In the genomic region with DNA sequence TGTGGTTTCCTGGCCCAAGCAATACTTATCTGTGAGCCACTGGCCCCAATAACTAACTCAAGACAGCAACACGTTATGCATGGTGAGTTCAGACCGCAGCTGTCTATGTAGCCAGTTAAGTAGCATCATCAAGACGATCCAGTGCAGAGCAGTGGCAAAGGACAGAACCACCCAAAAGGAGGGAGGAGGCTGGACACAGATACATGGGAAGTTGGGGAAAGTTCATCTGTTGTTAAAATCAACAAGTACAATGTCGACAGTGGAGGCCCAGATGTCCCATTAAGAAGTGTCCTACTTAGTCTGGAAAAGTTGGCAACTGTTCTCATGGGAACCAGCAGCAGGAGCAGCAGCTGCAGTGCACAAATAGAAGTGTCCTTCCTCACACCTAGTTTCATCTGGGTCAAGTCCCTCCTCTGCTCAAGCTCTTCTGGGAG, we compare ENCODE assay signal across 11 cellular contexts.
DNase-seq lines count a peak whose midpoint lies in the region; ATAC-seq, FAIRE-seq and TF ChIP-seq lines count a peak whose summit lies in the region.
"Had no signal": no experiment of that assay in that cellular context is flagged by ENCODE, and none has a peak within 500 bp of the region (broad histone marks: within the 10 kb centered on the region; RNA-seq: fewer than 3 reads in every experiment).

No MANE protein-coding gene starts in this region.

- no peaks in the 10 kb centered on the region for H3K9me1 ChIP-seq in endothelial cell of umbilical vein (replicated peaks; ENCODE audit: control insufficient read depth, extremely low read depth, insufficient read depth, low read length)

- no peaks in the 10 kb centered on the region for H3K36me3 Mint-ChIP-seq in activated CD4-positive, alpha-beta T cell treated with anti-CD3 and anti-CD28 coated beads, Interleukin-2, amount 10 ng/mL, durations not matched to agents 24 days and 14 days (ENCODE audit: low read depth)

- H3K36me3 ChIP-seq in endothelial cell of umbilical vein (ENCODE audit: control insufficient read depth in 2 of 2, extremely low read depth in 1 of 2, insufficient read depth in 2 of 2, low read length in 2 of 2) (no peaks in the 10 kb centered on the region), upper lobe of right lung (no peaks in the 10 kb centered on the region)

- no peak overlapping the region for H3K4me3 Mint-ChIP-seq in activated CD4-positive, alpha-beta T cell treated with anti-CD3 and anti-CD28 coated beads, Interleukin-2, amount 10 ng/mL, durations not matched to agents 24 days and 14 days
- H3K4me3 Mint-ChIP-seq: activated T-cell treated with anti-CD3 and anti-CD28 coated beads, Interleukin-2, amount 50 U/mL, for 4 hours; T-helper 1 cell treated with Interleukin-12 subunit alpha and Interleukin-12 subunit beta and Interleukin-4 antibody, amounts not matched to agents 30 μg/mL and 1 μg/mL, for 36 hours had no signal

- no peak overlapping the region for H3K27ac ChIP-seq in endothelial cell of umbilical vein (ENCODE audit: insufficient read depth, low read depth, low read length)
- H3K27ac ChIP-seq in upper lobe of right lung, result no peak overlapping the region

- H3K27me3 Mint-ChIP-seq in activated CD4-positive, alpha-beta T cell treated with anti-CD3 and anti-CD28 coated beads, Interleukin-2, amount 10 ng/mL, durations not matched to agents 24 days and 14 days, result peaks cover 5% of the 10 kb centered on the region

- ATAC-seq in HG02973 (IDR thresholded peaks at IDR 0.05; ENCODE audit: unreplicated experiment) (peak; percentile 53), upper lobe of right lung (peak; percentile 45), esophagus mucosa (no peak)
- ATAC-seq: activated T-cell treated with anti-CD3 and anti-CD28 coated beads, Interleukin-2, amount 50 U/mL, for 4 hours had no signal

- DNase-seq in NOMO-1 (lab: John Stamatoyannopoulos, UW; ENCODE audit: unreplicated experiment in 2 of 2) (peak; percentile 35 to 53), NOMO-1 treated with dmso at 0.1 percent for 144 hours (lab: John Stamatoyannopoulos, UW; ENCODE audit: unreplicated experiment) (no peak), endothelial cell of umbilical vein (ENCODE audit: low read depth, low spot score) (peak; percentile 20), upper lobe of right lung (no peak), GM19238 (ENCODE audit: insufficient read length, low spot score) (no peak)
- DNase-seq in activated CD4-positive, alpha-beta T cell treated with anti-CD3 and anti-CD28 coated beads, Interleukin-2, amount 10 ng/mL, durations not matched to agents 24 days and 14 days, result no peak
- DNase-seq: activated T-cell treated with anti-CD3 and anti-CD28 coated beads, Interleukin-2, amount 50 U/mL, for 4 hours; NCI-H187 treated with DMSO at 0.1 percent for 48 hours had no signal

- peaks cover 3% of the 10 kb centered on the region for H3K4me1 Mint-ChIP-seq in activated CD4-positive, alpha-beta T cell treated with anti-CD3 and anti-CD28 coated beads, Interleukin-2, amount 10 ng/mL, durations not matched to agents 24 days and 14 days

- H3K9ac ChIP-seq in endothelial cell of umbilical vein (replicated peaks; ENCODE audit: extremely low read depth, insufficient read depth, low read length), result no peak overlapping the region

- no peaks in the 10 kb centered on the region for H3K9me3 ChIP-seq in endothelial cell of umbilical vein (replicated peaks; ENCODE audit: control insufficient read depth, insufficient read depth, low read length)
- H3K9me3 ChIP-seq in upper lobe of right lung, result no peaks in the 10 kb centered on the region

- TF ChIP-seq CTCF in endothelial cell of umbilical vein (IDR thresholded peaks at IDR 0.05; ENCODE audit: extremely low read depth in 1 of 2, insufficient read depth in 1 of 2, low read depth in 1 of 2, low read length in 2 of 2), result no peak
- TF ChIP-seq CTCF in upper lobe of right lung (IDR thresholded peaks at IDR 0.05), result no peak

- H3K4me3 ChIP-seq in endothelial cell of umbilical vein (replicated peaks in 1 of 3; ENCODE audit: insufficient read depth in 1 of 3, low read depth in 1 of 3, low read length in 3 of 3), result no peak overlapping the region
- H3K4me3 ChIP-seq in upper lobe of right lung, result no peak overlapping the region

- intact Hi-C loops in endothelial cell of umbilical vein (cut with micrococcal nuclease), result no loop called here
- intact Hi-C loops in upper lobe of right lung (cut with DNase I), result no loop called here
- intact Hi-C loops in activated CD4-positive, alpha-beta T cell treated with anti-CD3 and anti-CD28 coated beads, Interleukin-2, amount 10 ng/mL, durations not matched to agents 24 days and 14 days (cut with micrococcal nuclease), result no loop called here

- no peaks in the 10 kb centered on the region for H3K79me2 ChIP-seq in endothelial cell of umbilical vein (ENCODE audit: control insufficient read depth, insufficient read depth, low read length)

- H2AFZ ChIP-seq in endothelial cell of umbilical vein (ENCODE audit: low read depth, low read length), result no peak overlapping the region

- no peak overlapping the region for H3K27ac Mint-ChIP-seq in activated CD4-positive, alpha-beta T cell treated with anti-CD3 and anti-CD28 coated beads, Interleukin-2, amount 10 ng/mL, durations not matched to agents 24 days and 14 days
- H3K27ac Mint-ChIP-seq: T-helper 1 cell treated with Interleukin-12 subunit alpha and Interleukin-12 subunit beta and Interleukin-4 antibody, amounts not matched to agents 30 μg/mL and 1 μg/mL, for 36 hours had no signal

- no peaks in the 10 kb centered on the region for H3K9me3 Mint-ChIP-seq in activated CD4-positive, alpha-beta T cell treated with anti-CD3 and anti-CD28 coated beads, Interleukin-2, amount 10 ng/mL, durations not matched to agents 24 days and 14 days
- H3K9me3 Mint-ChIP-seq: activated T-cell treated with anti-CD3 and anti-CD28 coated beads, Interleukin-2, amount 50 U/mL, for 4 hours; T-helper 1 cell treated with Interleukin-12 subunit alpha and Interleukin-12 subunit beta and Interleukin-4 antibody, amounts not matched to agents 30 μg/mL and 1 μg/mL, for 36 hours had no signal

- CTCF ChIA-PET in endothelial cell of umbilical vein (lab: Charles Lee), result interaction anchor here (1.8 kb wide), 1 partner anchor 10 kb away, joined by 5 read pairs; no protein-coding TSS in a partner anchor

- H3K4me2 ChIP-seq in endothelial cell of umbilical vein (ENCODE audit: insufficient read depth, low read length), result no peak overlapping the region

- POLR2A ChIA-PET in endothelial cell of umbilical vein (lab: Charles Lee), result no interaction called here

- BruUV-seq in endothelial cell of umbilical vein (replicated peaks; lab: Mats Ljungman, UMichigan), result no TSS peak

- no peaks in the 10 kb centered on the region for H3K4me1 ChIP-seq in endothelial cell of umbilical vein (ENCODE audit: control insufficient read depth, extremely low read depth, insufficient read depth, low read length)
- H3K4me1 ChIP-seq in upper lobe of right lung, result peaks cover 31% of the 10 kb centered on the region

- no peak for FAIRE-seq in endothelial cell of umbilical vein (lab: Jason Lieb, UNC)

- H4K20me1 ChIP-seq in endothelial cell of umbilical vein (replicated peaks; ENCODE audit: control insufficient read depth, extremely low read depth, insufficient read depth, low read length), result no peaks in the 10 kb centered on the region

- no peak for TF ChIP-seq POLR2A in endothelial cell of umbilical vein (IDR thresholded peaks at IDR 0.05; ENCODE audit: low read depth, low read length)

- dilution Hi-C loops in endothelial cell of umbilical vein (cut with MboI; ENCODE audit: extremely low pct_ligation_motif_present, low sequenced_read_pairs), result no loop called here

- H3K27me3 ChIP-seq in endothelial cell of umbilical vein (ENCODE audit: control insufficient read depth in 2 of 2, insufficient read depth in 2 of 2, low read length in 2 of 2) (no peaks in the 10 kb centered on the region), upper lobe of right lung (no peaks in the 10 kb centered on the region)

TF ChIP-seq in endothelial cell of umbilical vein, 7 proteins besides CTCF, POLR2A, EP300 and RAD21:
- TF ChIP-seq EZH2 (IDR thresholded peaks at IDR 0.05; ENCODE audit: borderline replicate concordance, low read depth, low read length, severe bottlenecking) (no peak), POLR2AphosphoS5 (IDR thresholded peaks at IDR 0.05; ENCODE audit: insufficient read depth, low read depth, low read length) (no peak), FOS (IDR thresholded peaks at IDR 0.05; ENCODE audit: borderline replicate concordance, insufficient read depth, low read length) (no peak), GATA2 (IDR thresholded peaks at IDR 0.05; ENCODE audit: insufficient read depth, insufficient read length, low read depth, low read length) (no peak), MYC (IDR thresholded peaks at IDR 0.05; ENCODE audit: low read depth, low read length) (no peak), JUN (IDR thresholded peaks at IDR 0.05; ENCODE audit: borderline replicate concordance, insufficient read depth, insufficient read length, low read depth) (no peak)
- TF ChIP-seq, protein P1, sequence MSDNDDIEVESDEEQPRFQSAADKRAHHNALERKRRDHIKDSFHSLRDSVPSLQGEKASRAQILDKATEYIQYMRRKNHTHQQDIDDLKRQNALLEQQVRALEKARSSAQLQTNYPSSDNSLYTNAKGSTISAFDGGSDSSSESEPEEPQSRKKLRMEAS (IDR thresholded peaks at IDR 0.05; ENCODE audit: insufficient read depth, insufficient read length), result no peak
TF ChIP-seq in endothelial cell of umbilical vein: peak in this region for 0.

Comparison
In these comparisons a context has a peak if more than half of its experiments do, and no peak if none do; other contexts are left out.
1. DNase-seq: peak in NOMO-1 (2 of 2) and endothelial cell of umbilical vein (single experiment); none in NOMO-1 treated with dmso at 0.1 percent for 144 hours (single experiment), upper lobe of right lung (single experiment), activated CD4-positive, alpha-beta T cell treated with anti-CD3 and anti-CD28 coated beads, Interleukin-2, amount 10 ng/mL, durations not matched to agents 24 days and 14 days (single experiment) and GM19238 (single experiment).